8 cellular contexts compared by ENCODE assay signal in the genomic region with DNA sequence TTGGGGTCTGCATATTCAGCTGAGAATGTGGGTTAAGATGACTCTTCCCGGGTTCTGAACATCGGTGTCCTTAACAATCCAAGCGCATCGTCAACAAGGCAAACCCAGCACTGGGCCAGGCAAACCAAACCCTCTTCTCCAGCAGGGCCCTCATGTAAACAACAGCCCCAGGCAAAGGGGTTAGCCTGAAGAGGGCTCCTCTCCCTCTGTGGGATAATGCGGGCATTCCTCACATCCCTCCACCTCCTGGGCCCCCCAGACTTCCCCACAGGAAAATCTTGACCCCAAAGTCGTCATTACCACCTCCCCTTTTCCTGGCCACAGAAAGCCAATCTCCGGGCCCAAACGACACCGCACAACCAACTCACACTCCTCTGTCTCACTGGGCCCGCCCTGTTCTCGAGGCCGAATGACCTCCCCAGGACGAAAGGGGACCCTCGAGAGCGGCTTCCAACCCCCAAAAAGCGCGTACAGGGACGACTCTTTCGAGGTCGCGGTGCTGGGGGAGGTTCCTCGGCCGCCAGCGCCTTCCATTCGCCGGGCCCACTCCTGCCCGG. TPM values are rescaled to one million over a fixed set of nuclear protein-coding genes. Genes with fewer than 3 reads are reported as not detected.
DNase-seq lines count a peak whose midpoint lies in the region; TF ChIP-seq lines count a peak whose summit lies in the region.

No MANE protein-coding gene starts in this region.

- peaks cover 11% of the 10 kb centered on the region for H3K36me3 ChIP-seq in PC-9 (ENCODE audit: low read depth)

- H3K9me2 ChIP-seq in PC-9 (ENCODE audit: insufficient read depth), result no peaks in the 10 kb centered on the region

- DNase-seq in stimulated activated CD4-positive, alpha-beta T cell treated with anti-CD3 and anti-CD28 coated beads, Interleukin-15, amount 100 ng/mL, for 24 hours, result peak; percentile 14
- no peak for DNase-seq in stimulated activated CD4-positive, alpha-beta T cell treated with anti-CD3 and anti-CD28 coated beads, Interleukin-4, amount 100 ng/mL, for 1 hour
- no peak for DNase-seq in PC-9
- DNase-seq in dorsolateral prefrontal cortex, result no peak
- DNase-seq in KG1 (lab: John Stamatoyannopoulos, UW), result no peak
- DNase-seq in DMS79 (lab: John Stamatoyannopoulos, UW), result no peak
- no peak for DNase-seq in NCI-H2107 (lab: John Stamatoyannopoulos, UW)

- TF ChIP-seq CTCF in PC-9 (conservative IDR thresholded peaks at IDR 0.05) (no peak), dorsolateral prefrontal cortex (IDR thresholded peaks at IDR 0.05 in 54 of 56, conservative IDR thresholded peaks at IDR 0.05 in 2 of 56; ENCODE audit: low read depth in 1 of 56, partially characterized antibody in 56 of 56) (no peak)

- H3K9me3 ChIP-seq in PC-9 (ENCODE audit: insufficient read depth, low read depth), result no peaks in the 10 kb centered on the region
- no peaks in the 10 kb centered on the region for H3K9me3 ChIP-seq in mononuclear cell (ENCODE audit: low read depth, low read length)

- H2AFZ ChIP-seq in PC-9, result peak overlapping the region; percentile 94

- H3K27ac ChIP-seq in PC-9 (peak overlapping the region; percentile 64), dorsolateral prefrontal cortex (peak overlapping the region in 57 of 59 donors; percentile 4 to 98 (median 90))

- H3K4me1 ChIP-seq in PC-9 (replicated peaks; ENCODE audit: insufficient read depth) (peaks cover 35% of the 10 kb centered on the region), mononuclear cell (ENCODE audit: insufficient read depth, low read length) (peaks cover 33% of the 10 kb centered on the region)

- H3K4me2 ChIP-seq in PC-9, result peak overlapping the region; percentile 96

- H3K4me3 ChIP-seq in PC-9, result peak overlapping the region; percentile 99
- H3K4me3 ChIP-seq in dorsolateral prefrontal cortex, result peak overlapping the region; percentile 60 to 100 (median 96)
- H3K4me3 ChIP-seq in mononuclear cell (ENCODE audit: low read length), result peak overlapping the region; percentile 94

- no peaks in the 10 kb centered on the region for H3K27me3 ChIP-seq in PC-9 (ENCODE audit: insufficient read depth, low read depth)
- H3K27me3 ChIP-seq in dorsolateral prefrontal cortex, result no peaks in the 10 kb centered on the region
- H3K27me3 ChIP-seq in mononuclear cell (ENCODE audit: insufficient read depth, low read length), result no peaks in the 10 kb centered on the region

- BruUV-seq in PC-9 (replicated peaks; lab: Mats Ljungman, UMichigan), result TSS peak; percentile 35

- peaks cover 30% of the 10 kb centered on the region for H4K20me1 ChIP-seq in PC-9 (ENCODE audit: insufficient read depth)

- peaks cover 31% of the 10 kb centered on the region for H3F3A ChIP-seq in PC-9 (ENCODE audit: insufficient read depth, low read depth)

- POLR2A ChIA-PET in PC-9 (lab: Charles Lee; ENCODE audit: unreplicated experiment), result no interaction called here

- H3K79me2 ChIP-seq in PC-9 (ENCODE audit: low read depth), result peaks cover 63% of the 10 kb centered on the region

- CTCF ChIA-PET in PC-9 (lab: Charles Lee), result no interaction called here

- intact Hi-C loops in PC-9 (cut with micrococcal nuclease; ENCODE audit: unreplicated experiment) (loop anchor here (2.0 to 10.0 kb wide), 4 partner anchors 60 to 294 kb away; a partner anchor contains a TSS), dorsolateral prefrontal cortex (cut with DNase I) (loop anchor here (2.0 to 10.0 kb wide), 4 partner anchors 28 to 418 kb away; a partner anchor contains a TSS)

RNA-seq across cellular contexts. Expression of a gene that starts 0.6 kb away (rescaled TPM):
- total RNA-seq in PC-9 (2021) (302 and 305 TPM in 2 replicates), dorsolateral prefrontal cortex (100 to 1,000 TPM; 141 to 239 (median 198) TPM), mononuclear cell (89.8 TPM)

RNA-seq across cellular contexts. Expression of a gene that starts 0.7 kb away (rescaled TPM):
- 168 and 258 TPM in 2 replicates for total RNA-seq in PC-9 (2021)
- total RNA-seq in dorsolateral prefrontal cortex, result 10 to 100 TPM; 14.9 to 63.7 (median 32.2) TPM
- total RNA-seq in mononuclear cell, result 18.5 TPM

RNA-seq across cellular contexts. Expression of a gene that starts 29.3 kb away (rescaled TPM):
- 96.9 and 120 TPM in 2 replicates for total RNA-seq in PC-9 (2021)
- 10 to 100 TPM in 119 of 120 experiments, 1 to 10 TPM in 1; 7.2 to 29.3 (median 19.0) TPM for total RNA-seq in dorsolateral prefrontal cortex
- 46.4 TPM for total RNA-seq in mononuclear cell

RNA-seq across cellular contexts. Expression of a gene that starts 29.8 kb away (rescaled TPM):
- 32.5 and 46.1 TPM in 2 replicates for total RNA-seq in PC-9 (2021)
- total RNA-seq in dorsolateral prefrontal cortex, result 10 to 100 TPM; 18.4 to 51.8 (median 31.7) TPM
- 40.5 TPM for total RNA-seq in mononuclear cell

RNA-seq across cellular contexts. Expression of a gene that starts 37.2 kb away (rescaled TPM):
- total RNA-seq in PC-9 (2021) (0.41 and 1.4 TPM in 2 replicates), dorsolateral prefrontal cortex (10 to 100 TPM in 35 of 120 experiments, 1 to 10 TPM in 85; 3.4 to 19.4 (median 8.3) TPM), mononuclear cell (0.52 TPM)
